Comparison of ENCODE assay signal across 5 cellular contexts in the genomic region with DNA sequence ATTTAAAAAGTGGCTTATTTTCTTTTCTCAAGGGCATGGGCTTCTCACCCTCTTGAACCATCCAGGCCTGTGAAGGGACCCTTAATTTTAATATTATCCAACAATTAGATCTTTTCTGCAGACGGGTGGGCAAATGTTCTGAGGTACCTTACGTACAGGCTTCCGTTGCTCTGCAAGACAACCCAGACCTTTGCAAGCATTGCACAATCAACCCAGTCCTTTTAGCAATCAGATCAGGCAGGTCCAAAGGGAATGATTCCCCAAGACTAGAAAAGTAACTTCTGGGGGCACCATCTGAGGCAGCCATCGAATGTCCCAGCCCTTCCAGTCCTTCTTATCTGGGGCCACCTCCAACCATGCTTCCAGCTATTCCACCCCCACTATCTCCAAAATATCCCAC.
"Had no signal": no experiment of that assay in that cellular context is flagged by ENCODE, and none has a peak within 500 bp of the region (broad histone marks: within the 10 kb centered on the region; RNA-seq: fewer than 3 reads in every experiment).

No MANE protein-coding gene starts in this region.

- H3K4me3 ChIP-seq: GM23338, K562 had no signal

- H3K4me2 ChIP-seq: GM23338 had no signal

- ATAC-seq: K562 had no signal

- DNase-seq: H9, HCEC 1CT, KG1 had no signal

- H2AFZ ChIP-seq: GM23338 had no signal
